1 cellular context compared by ENCODE assay signal in genomic region chr15:36294359-36294758, GRCh38.
TF ChIP-seq lines count a peak whose summit lies in the region.

No MANE protein-coding gene starts in this region.

TF ChIP-seq in GM23338, 12 proteins besides CTCF, POLR2A, EP300 and RAD21:
- TF ChIP-seq STAT1 (IDR thresholded peaks at IDR 0.05; ENCODE audit: unreplicated experiment) (no peak), ZNF331 (CRISPR knock-in tag; IDR thresholded peaks at IDR 0.05; ENCODE audit: low read depth) (no peak), EZH2phosphoT487 (IDR thresholded peaks at IDR 0.05; ENCODE audit: unreplicated experiment) (no peak), POLR2AphosphoS5 (IDR thresholded peaks at IDR 0.05; ENCODE audit: low read depth) (no peak), JUNB (IDR thresholded peaks at IDR 0.05; ENCODE audit: unreplicated experiment) (no peak), ZNF462 (CRISPR knock-in tag; IDR thresholded peaks at IDR 0.05) (no peak), NANOG (IDR thresholded peaks at IDR 0.05; ENCODE audit: borderline replicate concordance) (no peak)
